Comparison of ENCODE assay signal across 16 cellular contexts in the genomic region with DNA sequence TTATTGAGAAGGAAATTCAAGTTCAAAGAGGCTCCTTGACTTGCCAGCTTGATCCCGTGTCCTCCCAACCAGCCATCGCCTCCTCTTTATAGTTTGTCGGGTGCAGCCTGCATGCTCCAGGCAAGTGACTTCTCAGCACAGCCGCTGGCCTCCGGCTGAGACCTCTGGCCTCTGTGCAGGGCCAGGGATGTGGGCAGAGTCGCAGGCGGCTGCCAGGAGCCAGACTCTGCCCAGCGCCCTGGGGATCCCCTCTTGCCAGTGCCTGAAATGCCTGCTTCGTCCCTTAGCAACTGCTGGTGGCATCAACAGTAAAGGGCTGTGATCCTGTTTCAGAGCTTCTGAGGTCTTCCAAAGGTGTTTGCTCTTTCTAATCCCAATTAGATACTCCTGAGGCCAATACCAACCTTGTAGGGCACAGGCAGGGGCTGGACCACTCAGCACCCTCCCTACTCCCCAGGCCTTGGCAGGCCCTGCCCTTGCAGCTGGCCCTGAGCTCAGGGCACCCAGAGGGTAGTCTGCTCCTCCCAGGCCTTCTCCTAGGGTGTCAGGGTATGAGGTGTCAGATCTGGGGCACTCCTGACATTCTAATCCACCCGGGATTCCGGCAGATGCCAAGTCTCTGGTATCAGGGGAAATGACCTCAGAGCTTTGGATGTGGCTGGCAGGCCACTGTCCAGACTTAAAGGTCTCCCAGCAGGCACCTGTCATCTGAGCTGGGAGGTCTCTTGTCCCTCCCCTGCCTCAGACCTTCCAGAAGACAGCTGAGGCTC.
"Had no signal": no experiment of that assay in that cellular context is flagged by ENCODE, and none has a peak within 500 bp of the region (broad histone marks: within the 10 kb centered on the region; RNA-seq: fewer than 3 reads in every experiment).

No MANE protein-coding gene starts in this region.

- H3K27me3 Mint-ChIP-seq: naive thymus-derived CD8-positive, alpha-beta T cell had no signal

- DNase-seq: activated CD4-positive, alpha-beta T cell treated with anti-CD3 and anti-CD28 coated beads for 4 hours; activated CD8-positive, alpha-beta T cell treated with anti-CD3 and anti-CD28 coated beads for 36 hours; activated naive CD4-positive, alpha-beta T cell treated with Interleukin-2 at 50 U/mL for 16 hours; central memory CD4-positive, alpha-beta T cell; cortex of kidney; effector memory CD4-positive, alpha-beta T cell; hypothalamus; kidney glomerular epithelial cell; naive thymus-derived CD8-positive, alpha-beta T cell; nucleus accumbens; sigmoid colon; stimulated activated CD4-positive, alpha-beta T cell treated with anti-CD3 and anti-CD28 coated beads, Interleukin-4, amount 100 ng/mL, for 24 hours; stomach; thyroid gland had no signal

- H3K4me3 ChIP-seq: lung, sigmoid colon, stomach, thyroid gland had no signal

- H3K36me3 Mint-ChIP-seq: naive thymus-derived CD8-positive, alpha-beta T cell had no signal

- H3K9me3 ChIP-seq: sigmoid colon, stomach, thyroid gland had no signal

- ATAC-seq: activated CD8-positive, alpha-beta T cell treated with anti-CD3 and anti-CD28 coated beads for 36 hours; naive thymus-derived CD8-positive, alpha-beta T cell; SK-N-SH treated with all-trans-retinoic acid at 6 μM for 48 hours had no signal

- H3K4me1 ChIP-seq: sigmoid colon, thyroid gland had no signal

- H3K27ac Mint-ChIP-seq: activated CD8-positive, alpha-beta T cell treated with anti-CD3 and anti-CD28 coated beads for 36 hours had no signal

- H3K36me3 ChIP-seq: sigmoid colon, stomach, thyroid gland had no signal

- H3K27me3 ChIP-seq: sigmoid colon, stomach, thyroid gland had no signal

- H3K9me3 Mint-ChIP-seq: activated CD8-positive, alpha-beta T cell treated with anti-CD3 and anti-CD28 coated beads for 36 hours; naive thymus-derived CD8-positive, alpha-beta T cell had no signal

- H3K27ac ChIP-seq: sigmoid colon, stomach, thyroid gland had no signal

- H3K4me3 Mint-ChIP-seq: activated CD8-positive, alpha-beta T cell treated with anti-CD3 and anti-CD28 coated beads for 36 hours; naive thymus-derived CD8-positive, alpha-beta T cell had no signal
